Comparison of ENCODE assay signal across 16 cellular contexts in the genomic region with DNA sequence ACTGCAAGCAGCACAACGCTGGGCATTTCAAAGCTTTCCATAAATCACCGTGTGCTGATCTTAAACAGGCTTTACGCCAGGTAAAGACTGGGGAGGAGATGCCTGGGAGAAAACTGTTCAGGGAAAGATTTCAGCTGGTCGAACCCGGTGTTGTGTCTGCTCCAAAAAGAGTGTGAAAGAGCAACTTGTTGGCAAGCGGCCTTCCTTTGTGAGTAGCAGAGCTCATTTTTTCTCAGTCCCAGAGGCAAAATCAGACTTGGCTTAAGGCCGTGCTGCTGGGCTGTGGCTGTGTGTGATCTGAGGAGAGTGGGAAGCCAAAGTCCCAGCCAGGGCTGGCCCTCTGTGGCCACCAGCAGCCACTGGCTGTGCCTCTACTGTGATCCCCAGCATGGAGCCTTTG.
DNase-seq lines count a peak whose midpoint lies in the region; ATAC-seq, FAIRE-seq and TF ChIP-seq lines count a peak whose summit lies in the region.
"Had no signal": no experiment of that assay in that cellular context is flagged by ENCODE, and none has a peak within 500 bp of the region (broad histone marks: within the 10 kb centered on the region; RNA-seq: fewer than 3 reads in every experiment).

No MANE protein-coding gene starts in this region.

- FAIRE-seq in HTR-8/SVneo (lab: Jason Lieb, UNC), result no peak

- TF ChIP-seq CTCF in lower lobe of right lung (IDR thresholded peaks at IDR 0.05), result no peak

- H3K9ac ChIP-seq in GM23248, result no peak overlapping the region

- H3K27me3 ChIP-seq in GM23248 (replicated peaks; ENCODE audit: insufficient read depth) (peaks cover 11% of the 10 kb centered on the region; the same call in 1 of the 2 replicates), lower lobe of right lung (ENCODE audit: low read depth) (no peaks in the 10 kb centered on the region)

- no peak overlapping the region for H3K27ac ChIP-seq in GM23248
- no peak overlapping the region for H3K27ac ChIP-seq in lower lobe of right lung
- H3K27ac ChIP-seq: dorsolateral prefrontal cortex had no signal

- in situ Hi-C loops in GM23248 (cut with MboI), result loop anchor here (10.0 kb wide), 2 partner anchors 242 to 418 kb away; no protein-coding TSS in a partner anchor

- H3F3A ChIP-seq in GM23248 (ENCODE audit: insufficient read depth), result no peaks in the 10 kb centered on the region

- no peak overlapping the region for H3K4me3 ChIP-seq in GM23248
- H3K4me3 ChIP-seq in lower lobe of right lung, result no peak overlapping the region
- H3K4me3 ChIP-seq: dorsolateral prefrontal cortex had no signal

- H3K4me2 ChIP-seq in GM23248 (ENCODE audit: unreplicated experiment), result no peak overlapping the region

- no peaks in the 10 kb centered on the region for H4K20me1 ChIP-seq in GM23248 (ENCODE audit: insufficient read depth)

- H3K4me1 ChIP-seq in GM23248 (ENCODE audit: insufficient read depth), result no peaks in the 10 kb centered on the region
- peaks cover 12% of the 10 kb centered on the region for H3K4me1 ChIP-seq in lower lobe of right lung

- no peaks in the 10 kb centered on the region for H3K79me2 ChIP-seq in GM23248 (ENCODE audit: insufficient read depth)

- H3K9me3 ChIP-seq in GM23248 (ENCODE audit: low read depth) (no peaks in the 10 kb centered on the region), lower lobe of right lung (no peaks in the 10 kb centered on the region)

- no peak overlapping the region for H2AFZ ChIP-seq in GM23248

- H3K9me2 ChIP-seq in GM23248 (ENCODE audit: insufficient read depth), result no peaks in the 10 kb centered on the region

- intact Hi-C loops in lower lobe of right lung (cut with DNase I), result loop anchor here (10.0 kb wide), 1 partner anchor 238 kb away; no protein-coding TSS in a partner anchor

- WGBS in GM23248 (ENCODE audit: low coverage in 1 of 2, low lambda C conversion rate in 2 of 2, missing lambda C conversion rate in 2 of 2), 2 experiments, result 35 to 38% methylated on average over 7 of the region's 7 CpGs

- DNase-seq in GM23248, result peak; percentile 43
- peak; percentile 61 for DNase-seq in fibroblast of peridontal ligament (ENCODE audit: extremely low read depth)
- no peak for DNase-seq in lower lobe of right lung
- DNase-seq in stromal cell of bone marrow (ENCODE audit: low read depth), result peak; percentile 28
- no peak for DNase-seq in kidney glomerular epithelial cell (lab: John Stamatoyannopoulos, UW)
- DNase-seq in HTR-8/SVneo (ENCODE audit: insufficient read length, low spot score), result no peak
- DNase-seq: activated CD4-positive, CD25-positive, alpha-beta regulatory T cell; activated effector memory CD4-positive, alpha-beta T cell treated with Interleukin-2 at 50 U/mL for 16 hours; GF-D8; SHP77; stimulated activated naive CD8-positive, alpha-beta T cell treated with anti-CD3 and anti-CD28 coated beads, Interleukin-15, Interleukin-2, amounts not matched to agents 100 U/mL and 50 U/mL, for 24 hours; T-helper 2 cell had no signal

- H3K36me3 ChIP-seq in GM23248 (ENCODE audit: low read depth) (no peaks in the 10 kb centered on the region), lower lobe of right lung (no peaks in the 10 kb centered on the region)

- ATAC-seq in lower lobe of right lung (peak; percentile 18 to 45), HG03159 (IDR thresholded peaks at IDR 0.05; ENCODE audit: unreplicated experiment) (no peak), GM18502 (IDR thresholded peaks at IDR 0.05; ENCODE audit: poor library complexity, unreplicated experiment) (no peak)
- ATAC-seq: esophagus mucosa; stimulated activated naive CD8-positive, alpha-beta T cell treated with anti-CD3 and anti-CD28 coated beads, Interleukin-15, Interleukin-2, amounts not matched to agents 100 U/mL and 50 U/mL, for 24 hours had no signal

Comparison
In these comparisons a context has a peak if more than half of its experiments do, and no peak if none do; other contexts are left out.
1. DNase-seq: peak in GM23248 (single experiment), fibroblast of peridontal ligament (single experiment) and stromal cell of bone marrow (single experiment); none in lower lobe of right lung (single experiment), kidney glomerular epithelial cell (single experiment) and HTR-8/SVneo (single experiment).
2. ATAC-seq: peak in lower lobe of right lung (2 of 2); none in HG03159 (single experiment) and GM18502 (single experiment).